8 cellular contexts compared by ENCODE assay signal in the genomic region with DNA sequence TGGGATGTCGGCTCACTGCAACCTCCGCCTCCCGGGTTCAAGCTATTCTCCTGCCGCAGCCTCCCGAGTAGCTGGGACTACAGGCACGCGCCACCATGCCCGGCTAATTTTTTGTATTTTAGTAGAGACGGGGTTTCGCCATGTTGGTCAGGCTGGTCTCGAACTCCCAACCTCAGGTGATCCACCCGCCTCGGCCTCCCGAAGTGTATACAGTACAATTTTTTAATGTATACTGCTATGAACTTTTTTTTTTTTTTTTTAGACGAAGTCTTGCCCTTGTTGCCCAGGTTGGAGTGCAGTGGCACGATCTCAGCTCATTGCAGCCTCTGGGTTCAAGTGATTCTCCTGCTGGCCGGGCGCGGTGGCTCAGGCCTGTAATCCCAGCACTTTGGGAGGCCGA. TPM values are rescaled to one million over a fixed set of nuclear protein-coding genes. Genes with fewer than 3 reads are reported as not detected.
DNase-seq lines count a peak whose midpoint lies in the region; ATAC-seq and TF ChIP-seq lines count a peak whose summit lies in the region.
"Not testable (repeated sequence)": the region's sequence is repeated elsewhere in the genome, so short reads cannot be mapped to it uniquely, and the experiment has no call there.

No MANE protein-coding gene starts in this region.

- H3K4me3 ChIP-seq in CD4-positive, CD25-positive, alpha-beta regulatory T cell (ENCODE audit: low read depth, low read length); upper lobe of left lung: not testable (repeated sequence)
- H3K4me3 ChIP-seq in PC-9 = peak overlapping the region; percentile 96; the same call in 1 of the 2 replicates
- H3K4me3 ChIP-seq in skin epidermis = peak overlapping the region in 1 of 7 experiments; percentile 96

- H3K27me3 ChIP-seq in CD4-positive, CD25-positive, alpha-beta regulatory T cell (ENCODE audit: control insufficient read depth, insufficient read depth, low read length); PC-9 (ENCODE audit: insufficient read depth, low read depth); upper lobe of left lung: not testable (repeated sequence)

- not testable (repeated sequence) for H3K36me3 ChIP-seq in CD4-positive, CD25-positive, alpha-beta regulatory T cell (ENCODE audit: control insufficient read depth, insufficient read depth, low read length); PC-9 (ENCODE audit: low read depth); upper lobe of left lung

- H3K36me3 Mint-ChIP-seq in CD4-positive, CD25-positive, alpha-beta regulatory T cell; activated CD8-positive, alpha-beta T cell treated with anti-CD3 and anti-CD28 coated beads for 36 hours (ENCODE audit: low read depth); naive B cell: not testable (repeated sequence)
- peaks cover 11% of the 10 kb centered on the region for H3K36me3 Mint-ChIP-seq in activated naive CD8-positive, alpha-beta T cell treated with anti-CD3 and anti-CD28 coated beads for 36 hours

- not testable (repeated sequence) for H3K9me3 ChIP-seq in CD4-positive, CD25-positive, alpha-beta regulatory T cell (ENCODE audit: control insufficient read depth in 2 of 2, low read length in 2 of 2); PC-9 (ENCODE audit: insufficient read depth, low read depth); upper lobe of left lung

- POLR2A ChIA-PET in PC-9 (lab: Charles Lee; ENCODE audit: unreplicated experiment); activated CD8-positive, alpha-beta T cell treated with anti-CD3 and anti-CD28 coated beads for 36 hours (lab: Charles Lee): not testable (repeated sequence)

- H3K4me1 Mint-ChIP-seq in CD4-positive, CD25-positive, alpha-beta regulatory T cell = peaks cover 3 to 32% (median 19%) of the 10 kb centered on the region in 4 donors
- peaks cover 21% of the 10 kb centered on the region for H3K4me1 Mint-ChIP-seq in activated CD8-positive, alpha-beta T cell treated with anti-CD3 and anti-CD28 coated beads for 36 hours (ENCODE audit: low read depth)
- H3K4me1 Mint-ChIP-seq in activated naive CD8-positive, alpha-beta T cell treated with anti-CD3 and anti-CD28 coated beads for 36 hours = not testable (repeated sequence)
- H3K4me1 Mint-ChIP-seq in naive B cell = peaks cover 12 to 30% (median 23%) of the 10 kb centered on the region in 3 donors

- H3K27ac ChIP-seq in CD4-positive, CD25-positive, alpha-beta regulatory T cell (ENCODE audit: insufficient read depth, low read length, poor library complexity, severe bottlenecking); PC-9: not testable (repeated sequence)
- H3K27ac ChIP-seq in epithelial cell of prostate = peak overlapping the region; percentile 95
- H3K27ac ChIP-seq in skin epidermis = peak overlapping the region in 11 of 21 experiments; percentile 95 to 100 (median 98)
- peak overlapping the region in 3 of 4 donors; percentile 93 to 98 (median 94) for H3K27ac ChIP-seq in upper lobe of left lung

- H3K4me1 ChIP-seq in CD4-positive, CD25-positive, alpha-beta regulatory T cell (ENCODE audit: control insufficient read depth, insufficient read depth, low read length, poor library complexity, severe bottlenecking); PC-9 (replicated peaks; ENCODE audit: insufficient read depth): not testable (repeated sequence)
- peaks cover 7 to 18% (median 11%) of the 10 kb centered on the region in 4 donors for H3K4me1 ChIP-seq in upper lobe of left lung

- H3K79me2 ChIP-seq in PC-9 (ENCODE audit: low read depth) = peaks cover 30% of the 10 kb centered on the region

- not testable (repeated sequence) for TF ChIP-seq CTCF in PC-9 (conservative IDR thresholded peaks at IDR 0.05); activated CD8-positive, alpha-beta T cell treated with anti-CD3 and anti-CD28 coated beads for 36 hours (IDR thresholded peaks at IDR 0.05); upper lobe of left lung (IDR thresholded peaks at IDR 0.05)

- H3F3A ChIP-seq in PC-9 (ENCODE audit: insufficient read depth, low read depth) = peaks cover 12% of the 10 kb centered on the region

- not testable (repeated sequence) for TF ChIP-seq EP300 in upper lobe of left lung (IDR thresholded peaks at IDR 0.05)

- not testable (repeated sequence) for H3K9me3 Mint-ChIP-seq in CD4-positive, CD25-positive, alpha-beta regulatory T cell; activated CD8-positive, alpha-beta T cell treated with anti-CD3 and anti-CD28 coated beads for 36 hours; activated naive CD8-positive, alpha-beta T cell treated with anti-CD3 and anti-CD28 coated beads for 36 hours; naive B cell

- CTCF ChIA-PET in PC-9 (lab: Charles Lee) = interaction anchor here (0.6 kb wide), 1 partner anchor 36 kb away, joined by 4 read pairs; no protein-coding TSS in a partner anchor
- CTCF ChIA-PET in activated CD8-positive, alpha-beta T cell treated with anti-CD3 and anti-CD28 coated beads for 36 hours (lab: Charles Lee) = interaction anchor here (1.5 to 2.0 kb wide), 2 partner anchors 26 to 87 kb away, joined by 4 to 8 read pairs; no protein-coding TSS in a partner anchor

- H3K4me2 ChIP-seq in PC-9 = peak overlapping the region; percentile 79

- H3K4me3 Mint-ChIP-seq in CD4-positive, CD25-positive, alpha-beta regulatory T cell = peak overlapping the region; percentile 52 to 89 (median 72)
- H3K4me3 Mint-ChIP-seq in activated CD8-positive, alpha-beta T cell treated with anti-CD3 and anti-CD28 coated beads for 36 hours = peak overlapping the region; percentile 82
- H3K4me3 Mint-ChIP-seq in activated naive CD8-positive, alpha-beta T cell treated with anti-CD3 and anti-CD28 coated beads for 36 hours = peak overlapping the region; percentile 52
- H3K4me3 Mint-ChIP-seq in naive B cell = peak overlapping the region in 7 of 8 donors; percentile 35 to 99 (median 91)

- DNase-seq in CD4-positive, CD25-positive, alpha-beta regulatory T cell; PC-9; activated CD8-positive, alpha-beta T cell treated with anti-CD3 and anti-CD28 coated beads for 36 hours; activated naive CD8-positive, alpha-beta T cell treated with anti-CD3 and anti-CD28 coated beads for 36 hours; epithelial cell of prostate (ENCODE audit: low read depth, low spot score); naive B cell: not testable (repeated sequence)
- peak in 1 of 2 donors; percentile 50 for DNase-seq in upper lobe of left lung

- not testable (repeated sequence) for H4K20me1 ChIP-seq in PC-9 (ENCODE audit: insufficient read depth)

- ATAC-seq in CD4-positive, CD25-positive, alpha-beta regulatory T cell (ENCODE audit: low read depth in 2 of 2); activated CD8-positive, alpha-beta T cell treated with anti-CD3 and anti-CD28 coated beads for 36 hours; naive B cell (ENCODE audit: low read depth in 2 of 2); upper lobe of left lung (ENCODE audit: low FRiP score in 2 of 2): not testable (repeated sequence)

- intact Hi-C loops in PC-9 (cut with micrococcal nuclease; ENCODE audit: unreplicated experiment) = loop anchor here (5.0 kb wide), 1 partner anchor 105 kb away; no protein-coding TSS in a partner anchor
- intact Hi-C loops in activated CD8-positive, alpha-beta T cell treated with anti-CD3 and anti-CD28 coated beads for 36 hours (cut with micrococcal nuclease) = loop anchor here (5.0 kb wide), 1 partner anchor 65 kb away; a partner anchor contains a TSS

- H2AFZ ChIP-seq in PC-9 = not testable (repeated sequence)

- H3K27ac Mint-ChIP-seq in CD4-positive, CD25-positive, alpha-beta regulatory T cell = peak overlapping the region in 1 of 3 donors; percentile 90
- H3K27ac Mint-ChIP-seq in activated CD8-positive, alpha-beta T cell treated with anti-CD3 and anti-CD28 coated beads for 36 hours = peak overlapping the region; percentile 11
- H3K27ac Mint-ChIP-seq in activated naive CD8-positive, alpha-beta T cell treated with anti-CD3 and anti-CD28 coated beads for 36 hours = peak overlapping the region; percentile 67
- peak overlapping the region in 2 of 6 donors; percentile 45 to 95 for H3K27ac Mint-ChIP-seq in naive B cell

- not testable (repeated sequence) for H3K27me3 Mint-ChIP-seq in CD4-positive, CD25-positive, alpha-beta regulatory T cell; activated CD8-positive, alpha-beta T cell treated with anti-CD3 and anti-CD28 coated beads for 36 hours; activated naive CD8-positive, alpha-beta T cell treated with anti-CD3 and anti-CD28 coated beads for 36 hours; naive B cell

- TF ChIP-seq POLR2A in upper lobe of left lung (IDR thresholded peaks at IDR 0.05) = not testable (repeated sequence)

- WGBS in upper lobe of left lung, 2 donors = 95 to 99% methylated on average over 17 to 20 of the region's 20 CpGs

- not testable (repeated sequence) for BruUV-seq in PC-9 (replicated peaks; lab: Mats Ljungman, UMichigan)

- not testable (repeated sequence) for H3K9me2 ChIP-seq in PC-9 (ENCODE audit: insufficient read depth)

RNA-seq across cellular contexts. Expression of a gene that starts 1.7 kb away (rescaled TPM):
- 6.3 TPM for total RNA-seq in CD4-positive, CD25-positive, alpha-beta regulatory T cell
- polyA plus RNA-seq in CD4-positive, CD25-positive, alpha-beta regulatory T cell = 1 to 10 TPM; 1.5 to 9.9 (median 6.0) TPM
- 7.0 and 8.4 TPM in 2 replicates for total RNA-seq in PC-9 (2021)
- total RNA-seq in activated CD8-positive, alpha-beta T cell treated with anti-CD3 and anti-CD28 coated beads for 36 hours = 1 to 10 TPM; 4.0 to 4.3 TPM
- 1 to 10 TPM; 4.6 to 4.9 TPM for total RNA-seq in activated naive CD8-positive, alpha-beta T cell treated with anti-CD3 and anti-CD28 coated beads for 36 hours
- 10 to 100 TPM in 1 of 6 donors, 1 to 10 TPM in 5; 3.6 to 15.1 (median 6.3) TPM for polyA plus RNA-seq in naive B cell (ENCODE audit: low read depth in 6 of 6)
- total RNA-seq in upper lobe of left lung = 1 to 10 TPM; 1.7 to 9.0 (median 7.6) TPM

RNA-seq across cellular contexts. Expression of a gene that starts 33.9 kb away (rescaled TPM):
- total RNA-seq in CD4-positive, CD25-positive, alpha-beta regulatory T cell = 0.35 TPM
- polyA plus RNA-seq in CD4-positive, CD25-positive, alpha-beta regulatory T cell = 1 to 10 TPM in 2 of 4 donors, under 1 TPM in 2; 0.64 to 1.4 (median 0.91) TPM
- total RNA-seq in PC-9 (2021) (5.2 and 5.9 TPM in 2 replicates), upper lobe of left lung (1 to 10 TPM; 1.4 to 3.1 (median 1.8) TPM)
- under 1 TPM; 0.22 to 0.29 TPM for total RNA-seq in activated CD8-positive, alpha-beta T cell treated with anti-CD3 and anti-CD28 coated beads for 36 hours
- total RNA-seq in activated naive CD8-positive, alpha-beta T cell treated with anti-CD3 and anti-CD28 coated beads for 36 hours = under 1 TPM; 0.87 to 0.98 TPM
- polyA plus RNA-seq in naive B cell (ENCODE audit: low read depth in 6 of 6) = 1 to 10 TPM in 3 of 6 donors, under 1 TPM in 2, not detected in 1; 0.70 to 1.9 (median 1.7) TPM

RNA-seq across cellular contexts. Expression of a gene that starts 55.0 kb away (rescaled TPM):
- total RNA-seq in CD4-positive, CD25-positive, alpha-beta regulatory T cell = 14.4 TPM
- polyA plus RNA-seq in CD4-positive, CD25-positive, alpha-beta regulatory T cell = 10 to 100 TPM in 2 of 4 donors, 1 to 10 TPM in 2; 5.5 to 13.4 (median 10.4) TPM
- total RNA-seq in PC-9 (2021) (10.8 and 11.7 TPM in 2 replicates), upper lobe of left lung (10 to 100 TPM; 12.2 to 40.9 (median 29.0) TPM)
- total RNA-seq in activated CD8-positive, alpha-beta T cell treated with anti-CD3 and anti-CD28 coated beads for 36 hours = 1 to 10 TPM; 7.2 to 8.7 TPM
- total RNA-seq in activated naive CD8-positive, alpha-beta T cell treated with anti-CD3 and anti-CD28 coated beads for 36 hours = 10 to 100 TPM; 10.5 to 11.1 TPM
- polyA plus RNA-seq in naive B cell (ENCODE audit: low read depth in 6 of 6) = 10 to 100 TPM in 2 of 6 donors, 1 to 10 TPM in 4; 7.2 to 21.7 (median 9.3) TPM
